ENCODE assay signal across 1 cellular context in genomic region chr7:50334341-50334994, GRCh38.
TF ChIP-seq lines count a peak whose summit lies in the region.

No MANE protein-coding gene starts in this region.

TF ChIP-seq in K562, 482 proteins besides CTCF, POLR2A, EP300 and RAD21:
- peak; percentile 13; the same call in 1 of the 2 replicates for TF ChIP-seq ARID1B (IDR thresholded peaks at IDR 0.05)
- TF ChIP-seq POLR2B (IDR thresholded peaks at IDR 0.05; ENCODE audit: low read depth, partially characterized antibody), result peak; percentile 36
- peak; percentile 75 for TF ChIP-seq ARHGAP35 (IDR thresholded peaks at IDR 0.05; ENCODE audit: partially characterized antibody)
- TF ChIP-seq BCOR (IDR thresholded peaks at IDR 0.05), result peak; percentile 41; the same call in 1 of the 2 replicates
- TF ChIP-seq MTA2 (IDR thresholded peaks at IDR 0.05; ENCODE audit: low read depth), result no peak
- peak; percentile 30; the same call in 1 of the 2 replicates for TF ChIP-seq ELF4 (CRISPR knock-in tag; IDR thresholded peaks at IDR 0.05)
- peak in 1 of 2 experiments; percentile 67; a peak in 3 of 4 replicates for TF ChIP-seq MLLT1 (IDR thresholded peaks at IDR 0.05)
- peak; percentile 91 for TF ChIP-seq HLTF (IDR thresholded peaks at IDR 0.05)
- peak; percentile 89 for TF ChIP-seq PHF20 (IDR thresholded peaks at IDR 0.05; ENCODE audit: partially characterized antibody)
- TF ChIP-seq EHMT2 (IDR thresholded peaks at IDR 0.05), result peak; percentile 40; the same call in 1 of the 2 replicates
- no peak for TF ChIP-seq ZNF224 (CRISPR knock-in tag; IDR thresholded peaks at IDR 0.05)
- peak; percentile 13 to 50; a peak in 2 of 4 replicates for TF ChIP-seq FOXK2 (conservative IDR thresholded peaks at IDR 0.05 in 1 of 2, IDR thresholded peaks at IDR 0.05 in 1 of 2; ENCODE audit: low read depth in 2 of 2)
- peak; percentile 34; the same call in 1 of the 2 replicates for TF ChIP-seq TOE1 (IDR thresholded peaks at IDR 0.05; ENCODE audit: borderline replicate concordance)
- TF ChIP-seq TOE1 (CRISPR knock-in tag; IDR thresholded peaks at IDR 0.05; ENCODE audit: borderline replicate concordance, low read depth), result no peak
- 0 out of 2 replicates have a peak, but pooled peaks have one; percentile 27 for TF ChIP-seq CBFA2T3 (IDR thresholded peaks at IDR 0.05)
- peak; percentile 86 for TF ChIP-seq ARID2 (IDR thresholded peaks at IDR 0.05)
- no peak for TF ChIP-seq LCOR (CRISPR knock-in tag; IDR thresholded peaks at IDR 0.05)
- no peak for TF ChIP-seq PTRF (tag; IDR thresholded peaks at IDR 0.05)
- 0 out of 2 replicates have a peak, but pooled peaks have one; percentile 8 for TF ChIP-seq TSC22D4 (tag; IDR thresholded peaks at IDR 0.05)
- 0 out of 2 replicates have a peak, but pooled peaks have one; percentile 28 for TF ChIP-seq NKRF (IDR thresholded peaks at IDR 0.05; ENCODE audit: borderline replicate concordance)
- 0 out of 2 replicates have a peak, but pooled peaks have one; percentile 18 for TF ChIP-seq USF1 (CRISPR knock-in tag; IDR thresholded peaks at IDR 0.05)
- TF ChIP-seq NCOR1 (IDR thresholded peaks at IDR 0.05), result peak; percentile 28; the same call in 1 of the 2 replicates
- TF ChIP-seq TRIM24 (IDR thresholded peaks at IDR 0.05), result peak in 1 of 2 experiments; percentile 49; a peak in 1 of 4 replicates
- peak; percentile 42 for TF ChIP-seq NCOA4 (IDR thresholded peaks at IDR 0.05; ENCODE audit: partially characterized antibody)
- TF ChIP-seq NFRKB (IDR thresholded peaks at IDR 0.05; ENCODE audit: low read depth), result peak; percentile 83
- peak in 1 of 2 experiments; percentile 96; a peak in 3 of 4 replicates for TF ChIP-seq KDM1A (IDR thresholded peaks at IDR 0.05)
- peak; percentile 52; the same call in 1 of the 2 replicates for TF ChIP-seq ZBTB26 (CRISPR knock-in tag; IDR thresholded peaks at IDR 0.05)
- TF ChIP-seq THRA (IDR thresholded peaks at IDR 0.05), result no peak
- 0 out of 2 replicates have a peak, but pooled peaks have one; percentile 84 for TF ChIP-seq HDGF (IDR thresholded peaks at IDR 0.05)
- TF ChIP-seq SUPT5H (IDR thresholded peaks at IDR 0.05), result peak; percentile 46; the same call in 1 of the 2 replicates
- no peak for TF ChIP-seq GMEB1 (CRISPR knock-in tag; IDR thresholded peaks at IDR 0.05)
- TF ChIP-seq PHF21A (IDR thresholded peaks at IDR 0.05; ENCODE audit: borderline replicate concordance, low read depth), result 0 out of 2 replicates have a peak, but pooled peaks have one; percentile 52
- TF ChIP-seq TCF7 (IDR thresholded peaks at IDR 0.05; ENCODE audit: borderline replicate concordance), result no peak
- TF ChIP-seq HDAC1 (IDR thresholded peaks at IDR 0.05), result peak in 1 of 2 experiments; percentile 38; a peak in 1 of 4 replicates
